23 cellular contexts compared by ENCODE assay signal in the genomic region with DNA sequence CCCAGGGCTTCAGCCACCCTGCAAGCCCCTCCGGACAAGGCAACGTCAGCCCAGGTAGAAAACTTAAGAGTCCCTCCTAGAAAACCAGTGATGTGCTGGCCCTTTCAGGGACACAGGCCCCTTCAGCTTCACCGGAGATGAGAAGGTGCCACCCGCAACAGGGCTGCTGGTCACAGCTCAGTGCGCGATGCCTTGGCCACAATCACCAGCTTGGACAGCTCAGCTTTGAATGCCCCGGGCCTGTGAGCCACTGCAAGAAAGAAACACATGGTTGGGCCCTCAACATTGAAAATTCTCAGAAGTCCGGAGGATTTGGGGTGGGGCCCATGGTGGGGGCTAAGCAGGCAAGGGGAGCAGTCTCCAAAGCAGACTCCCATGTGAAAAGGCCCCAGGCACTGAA. TPM values are rescaled to one million over a fixed set of nuclear protein-coding genes. Genes with fewer than 3 reads are reported as not detected.
A peak's percentile ranks its signal among the peaks of the same experiment; 100 is the strongest.
DNase-seq lines count a peak whose midpoint lies in the region; ATAC-seq, FAIRE-seq and TF ChIP-seq lines count a peak whose summit lies in the region.
"Had no signal": no experiment of that assay in that cellular context is flagged by ENCODE, and none has a peak within 500 bp of the region (broad histone marks: within the 10 kb centered on the region; RNA-seq: fewer than 3 reads in every experiment).

No MANE protein-coding gene starts in this region.

- H3K9me3 ChIP-seq in right atrium auricular region (peaks cover 0 to 11% of the 10 kb centered on the region in 2 donors), endothelial cell of umbilical vein (replicated peaks; ENCODE audit: control insufficient read depth, insufficient read depth, low read length) (no peaks in the 10 kb centered on the region)
- H3K9me3 ChIP-seq: BLaER1 treated with 17β-estradiol and CSF1 and Interleukin-3, amounts not matched to agents 10 nM and 100 nM had no signal

- TF ChIP-seq CTCF in right atrium auricular region (IDR thresholded peaks at IDR 0.05) (no peak), endothelial cell of umbilical vein (IDR thresholded peaks at IDR 0.05; ENCODE audit: extremely low read depth in 1 of 2, insufficient read depth in 1 of 2, low read depth in 1 of 2, low read length in 2 of 2) (no peak), foreskin fibroblast (IDR thresholded peaks at IDR 0.05; ENCODE audit: low read depth, low read length) (no peak)

- dilution Hi-C loops in endothelial cell of umbilical vein (cut with MboI; ENCODE audit: extremely low pct_ligation_motif_present, low sequenced_read_pairs) = no loop called here

- no peaks in the 10 kb centered on the region for H4K20me1 ChIP-seq in endothelial cell of umbilical vein (replicated peaks; ENCODE audit: control insufficient read depth, extremely low read depth, insufficient read depth, low read length)

- BruUV-seq in endothelial cell of umbilical vein (replicated peaks; lab: Mats Ljungman, UMichigan) = TSS peak; percentile 65

- no peak overlapping the region for H3K4me3 Mint-ChIP-seq in activated naive CD8-positive, alpha-beta T cell treated with anti-CD3 and anti-CD28 coated beads for 36 hours
- H3K4me3 Mint-ChIP-seq in stimulated activated memory B cell treated with anti-CD40 and anti-IgM and Interleukin-4, amounts not matched to agents 10 μg/mL and 1 μg/mL and 100 μg/mL, for 72 hours = no peak overlapping the region
- H3K4me3 Mint-ChIP-seq: CD4-positive, alpha-beta T cell; GM23338; H9 had no signal

- H3K9ac ChIP-seq in endothelial cell of umbilical vein (replicated peaks; ENCODE audit: extremely low read depth, insufficient read depth, low read length) = no peak overlapping the region

- no peak overlapping the region for H3K27ac ChIP-seq in right atrium auricular region
- no peak overlapping the region for H3K27ac ChIP-seq in endothelial cell of umbilical vein (ENCODE audit: insufficient read depth, low read depth, low read length)
- H3K27ac ChIP-seq: BLaER1 treated with 17β-estradiol and CSF1 and Interleukin-3, amounts not matched to agents 10 nM and 100 nM had no signal

- peaks cover 11% of the 10 kb centered on the region for H3K36me3 Mint-ChIP-seq in activated naive CD8-positive, alpha-beta T cell treated with anti-CD3 and anti-CD28 coated beads for 36 hours
- peaks cover 53% of the 10 kb centered on the region for H3K36me3 Mint-ChIP-seq in stimulated activated memory B cell treated with anti-CD40 and anti-IgM and Interleukin-4, amounts not matched to agents 10 μg/mL and 1 μg/mL and 100 μg/mL, for 72 hours

- in situ Hi-C loops in KBM-7 (cut with MboI; ENCODE audit: low pct_unique_long_range_greater_than_20kb, low sequenced_read_pairs) = no loop called here

- intact Hi-C loops in Right ventricle myocardium inferior (cut with DNase I) (no loop called here), endothelial cell of umbilical vein (cut with micrococcal nuclease) (no loop called here)

- peak overlapping the region; percentile 49 for H3K27ac Mint-ChIP-seq in activated naive CD8-positive, alpha-beta T cell treated with anti-CD3 and anti-CD28 coated beads for 36 hours
- H3K27ac Mint-ChIP-seq in stimulated activated memory B cell treated with anti-CD40 and anti-IgM and Interleukin-4, amounts not matched to agents 10 μg/mL and 1 μg/mL and 100 μg/mL, for 72 hours = peak overlapping the region; percentile 42
- H3K27ac Mint-ChIP-seq: CD4-positive, alpha-beta T cell; GM23338; H9 had no signal

- H3K27me3 Mint-ChIP-seq in activated naive CD8-positive, alpha-beta T cell treated with anti-CD3 and anti-CD28 coated beads for 36 hours = no peaks in the 10 kb centered on the region
- no peaks in the 10 kb centered on the region for H3K27me3 Mint-ChIP-seq in stimulated activated memory B cell treated with anti-CD40 and anti-IgM and Interleukin-4, amounts not matched to agents 10 μg/mL and 1 μg/mL and 100 μg/mL, for 72 hours
- H3K27me3 Mint-ChIP-seq: CD4-positive, alpha-beta T cell had no signal

- no peaks in the 10 kb centered on the region for H3K4me1 Mint-ChIP-seq in activated naive CD8-positive, alpha-beta T cell treated with anti-CD3 and anti-CD28 coated beads for 36 hours
- peaks cover 21% of the 10 kb centered on the region for H3K4me1 Mint-ChIP-seq in stimulated activated memory B cell treated with anti-CD40 and anti-IgM and Interleukin-4, amounts not matched to agents 10 μg/mL and 1 μg/mL and 100 μg/mL, for 72 hours

- H3K9me3 Mint-ChIP-seq in activated naive CD8-positive, alpha-beta T cell treated with anti-CD3 and anti-CD28 coated beads for 36 hours = no peaks in the 10 kb centered on the region
- no peaks in the 10 kb centered on the region for H3K9me3 Mint-ChIP-seq in stimulated activated memory B cell treated with anti-CD40 and anti-IgM and Interleukin-4, amounts not matched to agents 10 μg/mL and 1 μg/mL and 100 μg/mL, for 72 hours
- H3K9me3 Mint-ChIP-seq: CD4-positive, alpha-beta T cell; GM23338; H9 had no signal

- CTCF ChIA-PET in endothelial cell of umbilical vein (lab: Charles Lee) = no interaction called here

- H3K4me2 ChIP-seq in endothelial cell of umbilical vein (ENCODE audit: insufficient read depth, low read length) = no peak overlapping the region
- H3K4me2 ChIP-seq: BLaER1 treated with 17β-estradiol and CSF1 and Interleukin-3, amounts not matched to agents 10 nM and 100 nM; GM23338 had no signal

- no peaks in the 10 kb centered on the region for H3K27me3 ChIP-seq in right atrium auricular region
- H3K27me3 ChIP-seq in endothelial cell of umbilical vein (ENCODE audit: control insufficient read depth in 2 of 2, insufficient read depth in 2 of 2, low read length in 2 of 2) = no peaks in the 10 kb centered on the region
- H3K27me3 ChIP-seq: BLaER1 treated with 17β-estradiol and CSF1 and Interleukin-3, amounts not matched to agents 10 nM and 100 nM had no signal

- no peak overlapping the region for H2AFZ ChIP-seq in endothelial cell of umbilical vein (ENCODE audit: low read depth, low read length)
- H2AFZ ChIP-seq: GM23338 had no signal

- ATAC-seq in Right ventricle myocardium inferior (no peak), GM21576 (IDR thresholded peaks at IDR 0.05; ENCODE audit: unreplicated experiment) (no peak)
- no peak for ATAC-seq in stimulated activated memory B cell treated with anti-CD40 and anti-IgM and Interleukin-4, amounts not matched to agents 10 μg/mL and 1 μg/mL and 100 μg/mL, for 72 hours
- ATAC-seq: GM23338 had no signal

- POLR2A ChIA-PET in endothelial cell of umbilical vein (lab: Charles Lee) = interaction anchor here (1.2 kb wide), 1 partner anchor 123 kb away, joined by 3 read pairs; a partner anchor contains a TSS

- FAIRE-seq in endothelial cell of umbilical vein (lab: Jason Lieb, UNC) = no peak
- FAIRE-seq: A204.1, D721Med had no signal

- H3K36me3 ChIP-seq in right atrium auricular region (peaks cover 52% of the 10 kb centered on the region), endothelial cell of umbilical vein (ENCODE audit: control insufficient read depth in 2 of 2, extremely low read depth in 1 of 2, insufficient read depth in 2 of 2, low read length in 2 of 2) (peaks cover 7 to 41% of the 10 kb centered on the region in 2 experiments)

- H3K4me1 ChIP-seq in right atrium auricular region (no peaks in the 10 kb centered on the region), endothelial cell of umbilical vein (ENCODE audit: control insufficient read depth, extremely low read depth, insufficient read depth, low read length) (no peaks in the 10 kb centered on the region)

- H3K4me3 ChIP-seq in right atrium auricular region = no peak overlapping the region
- no peak overlapping the region for H3K4me3 ChIP-seq in endothelial cell of umbilical vein (replicated peaks in 1 of 3; ENCODE audit: insufficient read depth in 1 of 3, low read depth in 1 of 3, low read length in 3 of 3)
- H3K4me3 ChIP-seq in foreskin fibroblast (ENCODE audit: low read depth in 1 of 2, low read length in 2 of 2) = no peak overlapping the region
- H3K4me3 ChIP-seq: BLaER1 treated with 17β-estradiol and CSF1 and Interleukin-3, amounts not matched to agents 10 nM and 100 nM; GM23338 had no signal

- no peaks in the 10 kb centered on the region for H3K9me1 ChIP-seq in endothelial cell of umbilical vein (replicated peaks; ENCODE audit: control insufficient read depth, extremely low read depth, insufficient read depth, low read length)

- peaks cover 6% of the 10 kb centered on the region for H3K79me2 ChIP-seq in endothelial cell of umbilical vein (ENCODE audit: control insufficient read depth, insufficient read depth, low read length)

- no peak for TF ChIP-seq POLR2A in endothelial cell of umbilical vein (IDR thresholded peaks at IDR 0.05; ENCODE audit: low read depth, low read length)

- DNase-seq in Right ventricle myocardium inferior (ENCODE audit: missing footprints) (peak; percentile 46), right atrium auricular region (ENCODE audit: low spot score) (no peak), endothelial cell of umbilical vein (ENCODE audit: low read depth, low spot score) (no peak), foreskin fibroblast (no peak), KBM-7 (no peak)
- no peak for DNase-seq in activated naive CD8-positive, alpha-beta T cell treated with anti-CD3 and anti-CD28 coated beads for 36 hours
- DNase-seq: CD4-positive, alpha-beta T cell; H9; NCI-H1048; NCI-H1417; NCI-H1694; NCI-H2029 treated with DMSO at 0.1 percent for 48 hours; NCI-H2227 treated with DMSO at 0.1 percent for 48 hours; NCI-H510A; NCI-H69; RPMI8226; SHP77 treated with DMSO at 0.1 percent for 48 hours had no signal

RNA-seq across cellular contexts. Expression of a gene that starts 12.3 kb away (rescaled TPM):
- total RNA-seq in Right ventricle myocardium inferior (29.8 TPM), right atrium auricular region (10 to 100 TPM; 26.3 to 36.6 TPM), endothelial cell of umbilical vein (187 and 191 TPM in 2 replicates)
- 10 to 100 TPM; 59.2 to 65.8 TPM for total RNA-seq in activated naive CD8-positive, alpha-beta T cell treated with anti-CD3 and anti-CD28 coated beads for 36 hours
- polyA plus RNA-seq in endothelial cell of umbilical vein = 337 and 358 TPM in 2 replicates
- polyA plus RNA-seq in endothelial cell of umbilical vein (2011; cell fraction: cytosol; rRNA removed) = 276 and 354 TPM in 2 replicates
- polyA plus RNA-seq in endothelial cell of umbilical vein (2011; cell fraction: nucleus; rRNA removed) = 112 and 113 TPM in 2 replicates
- polyA plus RNA-seq in endothelial cell of umbilical vein (2012) = 316 and 352 TPM in 2 replicates
- 78.9 and 81.8 TPM in 2 replicates for polyA minus RNA-seq in endothelial cell of umbilical vein
- polyA minus RNA-seq in endothelial cell of umbilical vein (2011; cell fraction: cytosol; rRNA and poly(A)+ RNA removed) = 54.6 TPM
- polyA minus RNA-seq in endothelial cell of umbilical vein (2011; cell fraction: nucleus; rRNA and poly(A)+ RNA removed) = 20.1 and 38.7 TPM in 2 replicates

RNA-seq across cellular contexts. Expression of a gene that starts 18.5 kb away (rescaled TPM):
- total RNA-seq in Right ventricle myocardium inferior (4.4 TPM), right atrium auricular region (1 to 10 TPM; 2.6 to 4.2 TPM), endothelial cell of umbilical vein (53.7 and 56.1 TPM in 2 replicates)
- 10 to 100 TPM; 10.7 to 11.3 TPM for total RNA-seq in activated naive CD8-positive, alpha-beta T cell treated with anti-CD3 and anti-CD28 coated beads for 36 hours
- polyA plus RNA-seq in endothelial cell of umbilical vein = 40.0 and 44.8 TPM in 2 replicates
- polyA plus RNA-seq in endothelial cell of umbilical vein (2011; cell fraction: cytosol; rRNA removed) = 33.4 and 37.4 TPM in 2 replicates
- polyA plus RNA-seq in endothelial cell of umbilical vein (2011; cell fraction: nucleus; rRNA removed) = 19.3 and 19.4 TPM in 2 replicates
- 21.5 and 29.8 TPM in 2 replicates for polyA plus RNA-seq in endothelial cell of umbilical vein (2012)
- polyA minus RNA-seq in endothelial cell of umbilical vein = 32.6 and 35.4 TPM in 2 replicates
- polyA minus RNA-seq in endothelial cell of umbilical vein (2011; cell fraction: cytosol; rRNA and poly(A)+ RNA removed) = 1.2 TPM
- polyA minus RNA-seq in endothelial cell of umbilical vein (2011; cell fraction: nucleus; rRNA and poly(A)+ RNA removed) = 15.8 and 24.1 TPM in 2 replicates
